8 cellular contexts compared by ENCODE assay signal in genomic region chr17:40284085-40284713, GRCh38. TPM values are rescaled to one million over a fixed set of nuclear protein-coding genes. Genes with fewer than 3 reads are reported as not detected.
DNase-seq lines count a peak whose midpoint lies in the region; ATAC-seq, FAIRE-seq and TF ChIP-seq lines count a peak whose summit lies in the region.

No MANE protein-coding gene starts in this region.

- TF ChIP-seq CTCF in Peyer's patch (IDR thresholded peaks at IDR 0.05), result peak in 3 of 6 experiments; percentile 44 to 57 (median 46)

- H3K36me3 ChIP-seq in Peyer's patch, result peaks cover 0 to 25% (median 0%) of the 10 kb centered on the region in 3 donors

- peak in 1 of 2 donors; percentile 45 for TF ChIP-seq POLR2A in Peyer's patch (IDR thresholded peaks at IDR 0.05)

- H3K4me1 ChIP-seq in Peyer's patch, result peaks cover 0 to 30% (median 3%) of the 10 kb centered on the region in 4 donors

- ATAC-seq in GM21786 (IDR thresholded peaks at IDR 0.05; ENCODE audit: unreplicated experiment), result no peak
- no peak for ATAC-seq in GM18907 (IDR thresholded peaks at IDR 0.05; ENCODE audit: unreplicated experiment)

- in situ Hi-C loops in Caki2 (cut with HindIII; ENCODE audit: low pct_unique_long_range_greater_than_20kb, low sequenced_read_pairs), result loop anchor here (25.0 kb wide), 1 partner anchor 97 kb away; the partner anchor contains the start of gene RAPGEFL1

- FAIRE-seq in GM19239 (lab: Jason Lieb, UNC), result no peak

- H3K27ac ChIP-seq in Peyer's patch, result peak overlapping the region in 3 of 4 donors; percentile 23 to 88 (median 86)

- DNase-seq in Caki2 (ENCODE audit: low read depth), result peak; percentile 80
- peak in 1 of 3 donors; percentile 50 for DNase-seq in Peyer's patch
- peak; percentile 44 for DNase-seq in epidermal melanocyte (ENCODE audit: insufficient read length, low spot score)
- peak; percentile 70 for DNase-seq in non-pigmented ciliary epithelial cell (ENCODE audit: low read depth)
- no peak for DNase-seq in GM19239 (ENCODE audit: insufficient read length, low spot score)
- no peak for DNase-seq in HuH-7.5 (ENCODE audit: low spot score)

- H3K9me3 ChIP-seq in Peyer's patch, result no peaks in the 10 kb centered on the region

- peak overlapping the region in 2 of 4 donors; percentile 30 to 40 for H3K4me3 ChIP-seq in Peyer's patch

- H3K27me3 ChIP-seq in Peyer's patch, result no peaks in the 10 kb centered on the region

RNA-seq across cellular contexts. Expression of gene CDC6, which starts 3.5 kb away (rescaled TPM):
- 60.9 and 68.1 TPM in 2 replicates for total RNA-seq in Caki2 (2014; rRNA removed; shearing (Covaris generic); ENCODE audit: low replicate concordance)
- 10 to 100 TPM in 1 of 4 donors, 1 to 10 TPM in 3; 2.5 to 21.5 (median 3.4) TPM for total RNA-seq in Peyer's patch

RNA-seq across cellular contexts. Expression of gene RARA, which starts 24.8 kb away (rescaled TPM):
- 11.4 and 26.0 TPM in 2 replicates for total RNA-seq in Caki2 (2014; rRNA removed; shearing (Covaris generic); ENCODE audit: low replicate concordance)
- 10 to 100 TPM; 46.2 to 93.3 (median 72.1) TPM for total RNA-seq in Peyer's patch

Comparison
In these comparisons a context has a peak if more than half of its experiments do, and no peak if none do; other contexts are left out.
1. DNase-seq: peak in Caki2 (single experiment), epidermal melanocyte (single experiment) and non-pigmented ciliary epithelial cell (single experiment); none in GM19239 (single experiment) and HuH-7.5 (single experiment).